ENCODE assay signal across 12 cellular contexts in the genomic region with DNA sequence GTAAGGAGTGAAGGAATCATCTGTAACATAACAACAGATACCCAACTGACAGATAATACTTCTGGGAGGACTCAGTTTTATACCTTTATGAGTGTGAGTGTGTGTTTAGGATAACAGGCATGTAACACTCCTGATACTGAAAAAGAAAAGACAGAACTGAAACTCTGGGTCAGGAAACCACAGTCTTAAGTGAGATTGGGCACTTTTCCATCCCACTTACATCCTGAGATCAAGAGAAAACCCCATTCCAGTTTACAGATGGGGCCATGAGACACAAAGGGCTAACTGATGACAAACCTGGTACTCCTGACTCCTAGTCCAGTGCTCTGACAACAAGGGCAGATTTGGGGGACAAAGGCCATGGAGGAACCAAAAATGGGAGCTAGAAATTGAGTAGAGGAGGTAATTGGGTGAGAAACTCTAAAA. TPM values are rescaled to one million over a fixed set of nuclear protein-coding genes. Genes with fewer than 3 reads are reported as not detected.
DNase-seq lines count a peak whose midpoint lies in the region; ATAC-seq and TF ChIP-seq lines count a peak whose summit lies in the region.
"Had no signal": no experiment of that assay in that cellular context is flagged by ENCODE, and none has a peak within 500 bp of the region (broad histone marks: within the 10 kb centered on the region; RNA-seq: fewer than 3 reads in every experiment).

No MANE protein-coding gene starts in this region.

- DNase-seq in natural killer cell treated with Interleukin-12 subunit alpha and Interleukin-12 subunit beta and Interleukin-15 and Interleukin-18, amount 100 ng/mL, for 72 hours (ENCODE audit: low spot score): no peak
- DNase-seq in natural killer cell (no peak), cerebellar cortex (ENCODE audit: low spot score) (no peak), uterus (no peak)
- peak in 1 of 2 donors; percentile 27 for DNase-seq in stimulated activated naive CD8-positive, alpha-beta T cell treated with anti-CD3 and anti-CD28 coated beads, Interleukin-15, amount 100 ng/mL, for 72 hours
- no peak for DNase-seq in central memory CD4-positive, alpha-beta T cell
- DNase-seq: activated CD4-positive, alpha-beta T cell treated with anti-CD3 and anti-CD28 coated beads for 1 hour; CD4-positive, alpha-beta T cell; NCI-H524 had no signal

- no peaks in the 10 kb centered on the region for H3K36me3 ChIP-seq in uterus

- no peaks in the 10 kb centered on the region for H3K27me3 ChIP-seq in uterus

- H3K36me3 Mint-ChIP-seq in natural killer cell treated with Interleukin-12 subunit alpha and Interleukin-12 subunit beta and Interleukin-15 and Interleukin-18, amount 100 ng/mL, for 72 hours: peaks cover 6% of the 10 kb centered on the region
- H3K36me3 Mint-ChIP-seq in natural killer cell: no peaks in the 10 kb centered on the region

- peaks cover 44 to 50% of the 10 kb centered on the region in 2 donors for H3K4me1 Mint-ChIP-seq in natural killer cell treated with Interleukin-12 subunit alpha and Interleukin-12 subunit beta and Interleukin-15 and Interleukin-18, amount 100 ng/mL, for 72 hours (ENCODE audit: low read depth in 2 of 2)
- H3K4me1 Mint-ChIP-seq in natural killer cell: peaks cover 6 to 20% of the 10 kb centered on the region in 2 donors
- H3K4me1 Mint-ChIP-seq in stimulated activated naive CD8-positive, alpha-beta T cell treated with anti-CD3 and anti-CD28 coated beads, Interleukin-15, amount 100 ng/mL, for 72 hours: peaks cover 66% of the 10 kb centered on the region

- no peak overlapping the region for H3K27ac ChIP-seq in uterus

- TF ChIP-seq POLR2A in uterus (IDR thresholded peaks at IDR 0.05): no peak

- peak overlapping the region; percentile 67 for H3K4me3 Mint-ChIP-seq in natural killer cell treated with Interleukin-12 subunit alpha and Interleukin-12 subunit beta and Interleukin-15 and Interleukin-18, amount 100 ng/mL, for 72 hours
- H3K4me3 Mint-ChIP-seq in natural killer cell: no peak overlapping the region
- peak overlapping the region; percentile 41 to 58 for H3K4me3 Mint-ChIP-seq in stimulated activated naive CD8-positive, alpha-beta T cell treated with anti-CD3 and anti-CD28 coated beads, Interleukin-15, amount 100 ng/mL, for 72 hours
- H3K4me3 Mint-ChIP-seq: CD4-positive, alpha-beta T cell had no signal

- no peaks in the 10 kb centered on the region for H3K27me3 Mint-ChIP-seq in natural killer cell treated with Interleukin-12 subunit alpha and Interleukin-12 subunit beta and Interleukin-15 and Interleukin-18, amount 100 ng/mL, for 72 hours
- H3K27me3 Mint-ChIP-seq in natural killer cell (ENCODE audit: low read depth in 2 of 2): no peaks in the 10 kb centered on the region
- H3K27me3 Mint-ChIP-seq in stimulated activated naive CD8-positive, alpha-beta T cell treated with anti-CD3 and anti-CD28 coated beads, Interleukin-15, amount 100 ng/mL, for 72 hours: peaks cover 17% of the 10 kb centered on the region
- H3K27me3 Mint-ChIP-seq: CD4-positive, alpha-beta T cell had no signal

- H3K27ac Mint-ChIP-seq in natural killer cell treated with Interleukin-12 subunit alpha and Interleukin-12 subunit beta and Interleukin-15 and Interleukin-18, amount 100 ng/mL, for 72 hours: peak overlapping the region; percentile 70 to 84
- H3K27ac Mint-ChIP-seq in natural killer cell: no peak overlapping the region
- peak overlapping the region in 1 of 2 donors; percentile 28 for H3K27ac Mint-ChIP-seq in stimulated activated naive CD8-positive, alpha-beta T cell treated with anti-CD3 and anti-CD28 coated beads, Interleukin-15, amount 100 ng/mL, for 72 hours
- H3K27ac Mint-ChIP-seq: CD4-positive, alpha-beta T cell had no signal

- intact Hi-C loops in natural killer cell (cut with micrococcal nuclease): loop anchor here (5.0 kb wide), 1 partner anchor 297 kb away; no protein-coding TSS in a partner anchor
- intact Hi-C loops in uterus (cut with DNase I; ENCODE audit: low total_unique reads): no loop called here

- no peak overlapping the region for H3K4me3 ChIP-seq in uterus

- ATAC-seq in natural killer cell treated with Interleukin-12 subunit alpha and Interleukin-12 subunit beta and Interleukin-15 and Interleukin-18, amount 100 ng/mL, for 72 hours: peak; percentile 68 to 76
- no peak for ATAC-seq in natural killer cell
- peak; percentile 75 for ATAC-seq in HG02642 (IDR thresholded peaks at IDR 0.05; ENCODE audit: poor library complexity, unreplicated experiment)
- ATAC-seq in HG03575 (IDR thresholded peaks at IDR 0.05; ENCODE audit: extremely low read depth, insufficient number of reproducible peaks, low FRiP score, unreplicated experiment): peak; percentile 45
- peak; percentile 88 for ATAC-seq in stimulated activated naive CD8-positive, alpha-beta T cell treated with anti-CD3 and anti-CD28 coated beads, Interleukin-15, amount 100 ng/mL, for 72 hours

- H3K4me1 ChIP-seq in uterus: no peaks in the 10 kb centered on the region

- no peak for TF ChIP-seq CTCF in natural killer cell (IDR thresholded peaks at IDR 0.05)
- no peak for TF ChIP-seq CTCF in uterus (IDR thresholded peaks at IDR 0.05)

- no peaks in the 10 kb centered on the region for H3K9me3 Mint-ChIP-seq in natural killer cell treated with Interleukin-12 subunit alpha and Interleukin-12 subunit beta and Interleukin-15 and Interleukin-18, amount 100 ng/mL, for 72 hours
- no peaks in the 10 kb centered on the region for H3K9me3 Mint-ChIP-seq in natural killer cell
- H3K9me3 Mint-ChIP-seq in stimulated activated naive CD8-positive, alpha-beta T cell treated with anti-CD3 and anti-CD28 coated beads, Interleukin-15, amount 100 ng/mL, for 72 hours: peaks cover 0 to 5% of the 10 kb centered on the region in 2 donors
- H3K9me3 Mint-ChIP-seq: CD4-positive, alpha-beta T cell had no signal

- H3K9me3 ChIP-seq in uterus: no peaks in the 10 kb centered on the region

RNA-seq across cellular contexts. Expression of gene IL5, which starts 18.0 kb away (rescaled TPM):
- total RNA-seq in natural killer cell treated with Interleukin-12 subunit alpha and Interleukin-12 subunit beta and Interleukin-15 and Interleukin-18, amount 100 ng/mL, for 72 hours: 1 to 10 TPM; 7.2 to 9.5 TPM
- total RNA-seq in natural killer cell (not detected), uterus (not detected)
- total RNA-seq: CD4-positive, alpha-beta T cell; pulmonary artery endothelial cell had no signal

RNA-seq across cellular contexts. Expression of gene RAD50, which starts 31.5 kb away (rescaled TPM):
- total RNA-seq in natural killer cell treated with Interleukin-12 subunit alpha and Interleukin-12 subunit beta and Interleukin-15 and Interleukin-18, amount 100 ng/mL, for 72 hours: 10 to 100 TPM; 24.9 to 41.8 TPM
- total RNA-seq in natural killer cell: 10 to 100 TPM; 21.0 to 31.2 (median 27.5) TPM
- 10 to 100 TPM; 13.8 to 50.0 (median 32.6) TPM for total RNA-seq in uterus

RNA-seq across cellular contexts. Expression of gene IRF1, which starts 34.7 kb away (rescaled TPM):
- 100 to 1,000 TPM; 351 to 512 TPM for total RNA-seq in natural killer cell treated with Interleukin-12 subunit alpha and Interleukin-12 subunit beta and Interleukin-15 and Interleukin-18, amount 100 ng/mL, for 72 hours
- 1,000 to 10,000 TPM; 1,190 to 1,513 (median 1,282) TPM for total RNA-seq in natural killer cell
- total RNA-seq in uterus: 100 to 1,000 TPM in 1 of 4 donors, 10 to 100 TPM in 2, 1 to 10 TPM in 1; 3.8 to 110 (median 25.7) TPM

Comparison
In these comparisons a context has a peak if more than half of its experiments do, and no peak if none do; other contexts are left out.
1. ATAC-seq: peak in natural killer cell treated with Interleukin-12 subunit alpha and Interleukin-12 subunit beta and Interleukin-15 and Interleukin-18, amount 100 ng/mL, for 72 hours (2 of 2), HG02642 (single experiment), HG03575 (single experiment) and stimulated activated naive CD8-positive, alpha-beta T cell treated with anti-CD3 and anti-CD28 coated beads, Interleukin-15, amount 100 ng/mL, for 72 hours (single experiment); none in natural killer cell (0 of 3).
2. H3K27ac Mint-ChIP-seq: peak in natural killer cell treated with Interleukin-12 subunit alpha and Interleukin-12 subunit beta and Interleukin-15 and Interleukin-18, amount 100 ng/mL, for 72 hours (2 of 2); none in natural killer cell (0 of 2).
3. RNA of gene IL5, which starts 18.0 kb away (total RNA-seq): 7.2 to 9.5 TPM in natural killer cell treated with Interleukin-12 subunit alpha and Interleukin-12 subunit beta and Interleukin-15 and Interleukin-18, amount 100 ng/mL, for 72 hours; not detected in natural killer cell and not detected in uterus; every median in the first group is over 4 times any median in the second.